9 cellular contexts compared by ENCODE assay signal in genomic region chr14:58663494-58664111, GRCh38. TPM values are rescaled to one million over a fixed set of nuclear protein-coding genes. Genes with fewer than 3 reads are reported as not detected.
DNase-seq lines count a peak whose midpoint lies in the region; ATAC-seq and TF ChIP-seq lines count a peak whose summit lies in the region.
"Had no signal": no experiment of that assay in that cellular context is flagged by ENCODE, and none has a peak within 500 bp of the region (broad histone marks: within the 10 kb centered on the region; RNA-seq: fewer than 3 reads in every experiment).

No MANE protein-coding gene starts in this region.

- peak overlapping the region; percentile 51 for H3K27ac Mint-ChIP-seq in progenitor cell of endocrine pancreas
- no peak overlapping the region for H3K27ac Mint-ChIP-seq in nephron progenitor cell

- in situ Hi-C loops in gastrocnemius medialis (cut with MboI; ENCODE audit: low sequenced_read_pairs in 4 of 4): no loop called here

- peaks cover 12% of the 10 kb centered on the region for H3K4me1 Mint-ChIP-seq in progenitor cell of endocrine pancreas (ENCODE audit: low read depth)
- H3K4me1 Mint-ChIP-seq in nephron progenitor cell: peaks cover 72% of the 10 kb centered on the region

- H3K4me3 ChIP-seq in gastrocnemius medialis: no peak overlapping the region

- H3K27me3 Mint-ChIP-seq in progenitor cell of endocrine pancreas (no peaks in the 10 kb centered on the region), nephron progenitor cell (ENCODE audit: low read depth, poor library complexity) (peaks cover 6% of the 10 kb centered on the region)

- H3K27me3 ChIP-seq in gastrocnemius medialis: no peaks in the 10 kb centered on the region

- TF ChIP-seq POLR2A in gastrocnemius medialis (IDR thresholded peaks at IDR 0.05): no peak

- no peaks in the 10 kb centered on the region for H3K9me3 ChIP-seq in gastrocnemius medialis

- intact Hi-C loops in gastrocnemius medialis (cut with DNase I; ENCODE audit: low total_unique reads): no loop called here

- H3K9me3 Mint-ChIP-seq in progenitor cell of endocrine pancreas (ENCODE audit: low read depth) (no peaks in the 10 kb centered on the region), nephron progenitor cell (no peaks in the 10 kb centered on the region)

- H3K36me3 ChIP-seq in gastrocnemius medialis: no peaks in the 10 kb centered on the region

- no peaks in the 10 kb centered on the region for H3K36me3 Mint-ChIP-seq in progenitor cell of endocrine pancreas (ENCODE audit: insufficient read depth)
- H3K36me3 Mint-ChIP-seq in nephron progenitor cell (ENCODE audit: low read depth): no peaks in the 10 kb centered on the region

- TF ChIP-seq CTCF in progenitor cell of endocrine pancreas (IDR thresholded peaks at IDR 0.05; ENCODE audit: unreplicated experiment) (no peak), gastrocnemius medialis (IDR thresholded peaks at IDR 0.05 in 4 of 5, conservative IDR thresholded peaks at IDR 0.05 in 1 of 5) (no peak), nephron progenitor cell (IDR thresholded peaks at IDR 0.05) (no peak)

- peaks cover 0 to 7% of the 10 kb centered on the region in 2 donors for H3K4me1 ChIP-seq in gastrocnemius medialis

- DNase-seq in HCEC 1CT (peak; percentile 84), NCI-H2227 (lab: John Stamatoyannopoulos, UW; ENCODE audit: unreplicated experiment) (peak; percentile 49), epithelial cell of prostate (ENCODE audit: low read depth, low spot score) (no peak), progenitor cell of endocrine pancreas (ENCODE audit: low spot score, unreplicated experiment) (no peak), gastrocnemius medialis (no peak), nucleus accumbens (lab: John Stamatoyannopoulos, UW) (no peak), HuH-7 (ENCODE audit: low spot score) (no peak), nephron progenitor cell (no peak)
- DNase-seq: T-helper 1 cell had no signal

- ATAC-seq in gastrocnemius medialis: no peak

- H3K4me3 Mint-ChIP-seq in progenitor cell of endocrine pancreas (ENCODE audit: low read depth): no peak overlapping the region
- no peak overlapping the region for H3K4me3 Mint-ChIP-seq in nephron progenitor cell

- H3K27ac ChIP-seq in epithelial cell of prostate (peak overlapping the region; percentile 32), gastrocnemius medialis (no peak overlapping the region)

RNA-seq across cellular contexts. Expression of gene DACT1, which starts 25.8 kb away (rescaled TPM):
- total RNA-seq in progenitor cell of endocrine pancreas: 5.5 and 8.2 TPM in 2 replicates
- 1 to 10 TPM in 3 of 4 donors, under 1 TPM in 1; 0.97 to 3.0 (median 1.8) TPM for total RNA-seq in gastrocnemius medialis

Comparison
In these comparisons a context has a peak if more than half of its experiments do, and no peak if none do; other contexts are left out.
1. DNase-seq: peak in HCEC 1CT (single experiment) and NCI-H2227 (single experiment); none in epithelial cell of prostate (single experiment), progenitor cell of endocrine pancreas (single experiment), gastrocnemius medialis (0 of 2), nucleus accumbens (0 of 56), HuH-7 (single experiment) and nephron progenitor cell (single experiment).